Comparison of ENCODE assay signal across 11 cellular contexts in genomic region chr5:146052780-146053179, GRCh38. TPM values are rescaled to one million over a fixed set of nuclear protein-coding genes. Genes with fewer than 3 reads are reported as not detected.
DNase-seq lines count a peak whose midpoint lies in the region; ATAC-seq, FAIRE-seq and TF ChIP-seq lines count a peak whose summit lies in the region.
"Had no signal": no experiment of that assay in that cellular context is flagged by ENCODE, and none has a peak within 500 bp of the region (broad histone marks: within the 10 kb centered on the region; RNA-seq: fewer than 3 reads in every experiment).

No MANE protein-coding gene starts in this region.

- H3K4me3 ChIP-seq in breast epithelium, result no peak overlapping the region
- no peak overlapping the region for H3K4me3 ChIP-seq in KMS-11 (IDR thresholded peaks at IDR 0.05; ENCODE audit: insufficient read depth, low read depth, low read length)
- H3K4me3 ChIP-seq in bronchial epithelial cell (ENCODE audit: low read depth, low read length), result no peak overlapping the region
- H3K4me3 ChIP-seq in upper lobe of right lung, result no peak overlapping the region
- H3K4me3 ChIP-seq: esophagus squamous epithelium, upper lobe of left lung had no signal

- H3K9me3 Mint-ChIP-seq in MCF 10A (ENCODE audit: unreplicated experiment), result no peaks in the 10 kb centered on the region
- H3K9me3 Mint-ChIP-seq: activated naive CD4-positive, alpha-beta T cell treated with anti-CD3 and anti-CD28 coated beads, Interleukin-2, amount 50 U/mL, for 72 hours had no signal

- BruUV-seq in MCF 10A (replicated peaks; lab: Mats Ljungman, UMichigan), result no TSS peak

- H3K27me3 Mint-ChIP-seq in MCF 10A (ENCODE audit: insufficient read depth, unreplicated experiment), result no peaks in the 10 kb centered on the region

- POLR2A ChIA-PET in MCF 10A (lab: Yijun Ruan, JAX), result interaction anchor here (0.6 kb wide), 1 partner anchor 117 kb away, joined by 3 read pairs; no protein-coding TSS in a partner anchor

- no peaks in the 10 kb centered on the region for H4K20me1 ChIP-seq in KMS-11 (ENCODE audit: insufficient read depth)

- no peak overlapping the region for H3K4me3 Mint-ChIP-seq in MCF 10A (ENCODE audit: unreplicated experiment)

- no peaks in the 10 kb centered on the region for H3K4me1 ChIP-seq in breast epithelium
- H3K4me1 ChIP-seq in KMS-11 (ENCODE audit: low read depth, poor library complexity, severe bottlenecking), result peaks cover 17% of the 10 kb centered on the region
- no peaks in the 10 kb centered on the region for H3K4me1 ChIP-seq in upper lobe of right lung
- H3K4me1 ChIP-seq: upper lobe of left lung had no signal

- no peak overlapping the region for H2AFZ ChIP-seq in KMS-11 (ENCODE audit: low read depth)

- DNase-seq in MCF 10A (ENCODE audit: unreplicated experiment) (peak; percentile 41), breast epithelium (ENCODE audit: low spot score in 2 of 2) (no peak), bronchial epithelial cell (ENCODE audit: low read depth) (no peak), upper lobe of right lung (no peak), NCI-H2081 (lab: John Stamatoyannopoulos, UW) (no peak), MV-4-11 (lab: John Stamatoyannopoulos, UW) (no peak)
- DNase-seq: esophagus squamous epithelium, upper lobe of left lung had no signal

- intact Hi-C loops in MCF 10A (cut with micrococcal nuclease) (no loop called here), breast epithelium (cut with DNase I; ENCODE audit: low total_unique reads) (no loop called here), upper lobe of right lung (cut with DNase I) (no loop called here)

- no peak for FAIRE-seq in bronchial epithelial cell (lab: Jason Lieb, UNC)

- ATAC-seq in upper lobe of right lung, result no peak
- ATAC-seq in HG02884 (IDR thresholded peaks at IDR 0.05; ENCODE audit: unreplicated experiment), result no peak
- ATAC-seq: activated naive CD4-positive, alpha-beta T cell treated with anti-CD3 and anti-CD28 coated beads, Interleukin-2, amount 50 U/mL, for 72 hours had no signal

- no peak overlapping the region for H3K4me2 ChIP-seq in KMS-11

- CTCF ChIA-PET in MCF 10A (lab: Yijun Ruan, JAX), result interaction anchor here (0.8 to 10.3 kb wide), 10 partner anchors 12 to 373 kb away, joined by 3 to 144 read pairs (median 5); partner anchors contain the start of gene PRELID2

- H3K9me3 ChIP-seq in breast epithelium, result no peaks in the 10 kb centered on the region
- H3K9me3 ChIP-seq in upper lobe of right lung, result no peaks in the 10 kb centered on the region
- H3K9me3 ChIP-seq: esophagus squamous epithelium, upper lobe of left lung had no signal

- no peak for TF ChIP-seq POLR2A in breast epithelium (IDR thresholded peaks at IDR 0.05)

- H3K9ac ChIP-seq in KMS-11, result no peak overlapping the region

- H3K36me3 ChIP-seq in breast epithelium (no peaks in the 10 kb centered on the region), KMS-11 (ENCODE audit: insufficient read depth) (no peaks in the 10 kb centered on the region), bronchial epithelial cell (ENCODE audit: control insufficient read depth, insufficient read depth, low read length) (peaks cover 22% of the 10 kb centered on the region), upper lobe of right lung (no peaks in the 10 kb centered on the region)
- H3K36me3 ChIP-seq: upper lobe of left lung had no signal

- no peak overlapping the region for H3K27ac ChIP-seq in breast epithelium
- no peak overlapping the region for H3K27ac ChIP-seq in KMS-11
- no peak overlapping the region for H3K27ac ChIP-seq in upper lobe of right lung
- H3K27ac ChIP-seq: esophagus squamous epithelium, upper lobe of left lung had no signal

- H3K27me3 ChIP-seq in breast epithelium, result no peaks in the 10 kb centered on the region
- no peaks in the 10 kb centered on the region for H3K27me3 ChIP-seq in KMS-11 (ENCODE audit: insufficient read depth, low read depth)
- H3K27me3 ChIP-seq in bronchial epithelial cell (ENCODE audit: control insufficient read depth, insufficient read depth, low read length), result no peaks in the 10 kb centered on the region
- H3K27me3 ChIP-seq in upper lobe of right lung, result no peaks in the 10 kb centered on the region
- H3K27me3 ChIP-seq: esophagus squamous epithelium, upper lobe of left lung had no signal

- peaks cover 58% of the 10 kb centered on the region for H3K36me3 Mint-ChIP-seq in MCF 10A (ENCODE audit: insufficient read depth, unreplicated experiment)
- H3K36me3 Mint-ChIP-seq: activated naive CD4-positive, alpha-beta T cell treated with anti-CD3 and anti-CD28 coated beads, Interleukin-2, amount 50 U/mL, for 72 hours had no signal

- H3K27ac Mint-ChIP-seq in MCF 10A (ENCODE audit: low read depth, unreplicated experiment), result no peak overlapping the region
- H3K27ac Mint-ChIP-seq: activated naive CD4-positive, alpha-beta T cell treated with anti-CD3 and anti-CD28 coated beads, Interleukin-2, amount 50 U/mL, for 72 hours had no signal

- TF ChIP-seq CTCF in MCF 10A (IDR thresholded peaks at IDR 0.05; ENCODE audit: unreplicated experiment) (peak; percentile 39), breast epithelium (IDR thresholded peaks at IDR 0.05) (peak in 1 of 3 donors; percentile 9), KMS-11 (conservative IDR thresholded peaks at IDR 0.05; ENCODE audit: low read depth, low read length) (peak; percentile 70), bronchial epithelial cell (IDR thresholded peaks at IDR 0.05; ENCODE audit: insufficient read depth, low read length, severe bottlenecking) (peak; percentile 28), upper lobe of right lung (IDR thresholded peaks at IDR 0.05) (peak; percentile 7)

- no peaks in the 10 kb centered on the region for H3K79me2 ChIP-seq in KMS-11 (ENCODE audit: insufficient read depth, low read depth)

- peaks cover 15% of the 10 kb centered on the region for H3K4me1 Mint-ChIP-seq in MCF 10A (ENCODE audit: insufficient read depth, unreplicated experiment)

RNA-seq across cellular contexts. Expression of gene PLAC8L1, which starts 52.6 kb away (rescaled TPM):
- total RNA-seq in MCF 10A (2022) (2.5 and 3.0 TPM in 2 replicates), breast epithelium (not detected), bronchial epithelial cell (0.38 and 0.53 TPM in 2 replicates), upper lobe of right lung (not detected)
- total RNA-seq: esophagus squamous epithelium had no signal
